In the genomic region with DNA sequence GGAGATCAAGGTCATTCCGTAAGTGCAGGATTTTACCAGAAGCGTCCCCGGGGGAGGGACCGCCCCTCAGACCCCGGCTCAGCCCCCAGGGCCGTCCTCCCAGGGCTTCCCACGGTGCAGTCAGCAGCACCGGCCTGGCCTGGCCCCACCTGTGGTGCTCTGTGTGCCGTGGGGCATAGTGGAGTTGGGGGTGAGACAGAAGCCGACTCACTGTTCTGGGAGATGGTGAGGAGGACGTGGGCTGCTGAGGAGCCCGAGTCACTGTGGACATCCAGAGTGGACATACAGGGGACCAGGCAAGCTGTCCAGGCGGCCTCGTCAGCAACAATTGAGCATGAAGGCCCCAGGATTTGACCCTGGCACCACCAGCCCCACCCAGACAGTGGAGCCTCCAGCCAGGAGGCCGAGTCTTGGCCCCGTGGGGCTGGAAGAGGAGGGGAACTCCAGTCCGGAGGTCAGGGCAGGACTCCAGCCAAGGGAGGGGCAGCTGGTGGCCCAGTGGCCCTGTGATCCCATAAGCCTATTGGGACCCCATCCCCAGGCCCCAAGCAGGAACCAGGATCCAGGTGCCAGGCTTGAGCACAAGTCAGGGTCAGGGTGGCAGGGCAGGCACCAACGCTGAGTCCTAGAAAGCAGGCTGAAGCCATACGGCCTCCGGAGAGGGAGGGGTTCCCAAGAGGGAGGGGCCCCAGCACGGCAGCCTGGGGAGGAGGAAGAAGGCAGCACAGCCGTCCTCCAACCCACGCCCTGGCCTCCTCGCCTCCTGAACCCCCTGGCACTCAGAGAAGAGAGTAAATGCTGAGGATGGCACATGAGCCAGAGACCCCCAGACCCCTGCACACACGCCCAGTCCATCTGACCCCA, we compare ENCODE assay signal across 16 cellular contexts.
"Had no signal": no experiment of that assay in that cellular context is flagged by ENCODE, and none has a peak within 500 bp of the region (broad histone marks: within the 10 kb centered on the region; RNA-seq: fewer than 3 reads in every experiment).

No MANE protein-coding gene starts in this region.

- H3K27ac ChIP-seq: parathyroid adenoma, right atrium auricular region, upper lobe of left lung had no signal

- H3K27me3 Mint-ChIP-seq: activated CD8-positive, alpha-beta T cell treated with anti-CD3 and anti-CD28 coated beads for 36 hours had no signal

- DNase-seq: activated CD4-positive, alpha-beta T cell treated with anti-CD3 and anti-CD28 coated beads for 36 hours; activated CD8-positive, alpha-beta memory T cell treated with anti-CD3 and anti-CD28 coated beads, Interleukin-2, amount 50 U/mL, for 4 hours; activated CD8-positive, alpha-beta T cell treated with anti-CD3 and anti-CD28 coated beads for 36 hours; activated naive CD4-positive, alpha-beta T cell; dermis blood vessel endothelial cell; erythroblast; left cardiac atrium; mammary epithelial cell; T-cell; T1000 had no signal

- H3K4me3 Mint-ChIP-seq: activated CD4-positive, alpha-beta T cell treated with anti-CD3 and anti-CD28 coated beads for 36 hours; activated CD8-positive, alpha-beta T cell treated with anti-CD3 and anti-CD28 coated beads for 36 hours; endodermal cell; nephron; stimulated activated memory B cell treated with anti-CD40 and anti-IgM and Interleukin-4, amounts not matched to agents 10 μg/mL and 1 μg/mL and 100 μg/mL, for 72 hours; T-cell had no signal

- H3K27ac Mint-ChIP-seq: activated CD4-positive, alpha-beta T cell treated with anti-CD3 and anti-CD28 coated beads for 36 hours; activated CD8-positive, alpha-beta T cell treated with anti-CD3 and anti-CD28 coated beads for 36 hours; endodermal cell; nephron; stimulated activated memory B cell treated with anti-CD40 and anti-IgM and Interleukin-4, amounts not matched to agents 10 μg/mL and 1 μg/mL and 100 μg/mL, for 72 hours; T-cell had no signal

- H3K9me3 Mint-ChIP-seq: activated CD8-positive, alpha-beta T cell treated with anti-CD3 and anti-CD28 coated beads for 36 hours; endodermal cell; nephron; stimulated activated memory B cell treated with anti-CD40 and anti-IgM and Interleukin-4, amounts not matched to agents 10 μg/mL and 1 μg/mL and 100 μg/mL, for 72 hours; T-cell had no signal

- ATAC-seq: activated CD4-positive, alpha-beta T cell treated with anti-CD3 and anti-CD28 coated beads for 36 hours; activated CD8-positive, alpha-beta T cell treated with anti-CD3 and anti-CD28 coated beads for 36 hours; left cardiac atrium; stimulated activated memory B cell treated with anti-CD40 and anti-IgM and Interleukin-4, amounts not matched to agents 10 μg/mL and 1 μg/mL and 100 μg/mL, for 72 hours; T-cell had no signal

- H3K4me1 Mint-ChIP-seq: activated CD4-positive, alpha-beta T cell treated with anti-CD3 and anti-CD28 coated beads for 36 hours; endodermal cell; stimulated activated memory B cell treated with anti-CD40 and anti-IgM and Interleukin-4, amounts not matched to agents 10 μg/mL and 1 μg/mL and 100 μg/mL, for 72 hours had no signal
